In the genomic region with DNA sequence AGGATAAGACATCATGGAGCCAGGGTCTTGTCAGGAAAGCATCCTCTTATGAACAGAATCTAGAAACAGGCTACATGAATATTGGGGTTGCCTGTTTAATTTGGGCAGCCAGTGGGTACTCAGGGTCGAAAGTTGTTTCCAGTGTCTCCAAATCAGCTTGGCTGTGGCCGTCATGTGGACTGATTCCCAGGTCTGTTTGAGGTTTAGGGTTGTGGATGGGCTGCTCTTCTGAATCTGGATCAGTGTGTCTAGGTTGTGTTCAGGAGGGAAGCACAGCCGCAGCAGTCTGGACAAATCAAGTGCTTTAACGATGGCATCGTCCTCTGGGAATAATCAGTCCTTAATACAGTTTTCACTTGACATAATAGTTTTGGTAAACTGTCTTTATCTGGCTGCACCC, we compare ENCODE assay signal across 17 cellular contexts.
"Had no signal": no experiment of that assay in that cellular context is flagged by ENCODE, and none has a peak within 500 bp of the region (broad histone marks: within the 10 kb centered on the region; RNA-seq: fewer than 3 reads in every experiment).

No MANE protein-coding gene starts in this region.

- H3K36me3 ChIP-seq: neural progenitor cell, right lobe of liver, transverse colon had no signal

- H3K9ac ChIP-seq: neural progenitor cell had no signal

- H3K4me3 ChIP-seq: esophagus squamous epithelium, neural progenitor cell, pancreas, right lobe of liver, spleen, testis, transverse colon had no signal

- H2AFZ ChIP-seq: neural progenitor cell had no signal

- H3K9me3 ChIP-seq: esophagus squamous epithelium, pancreas, right lobe of liver, spleen, testis, transverse colon had no signal

- H3K27me3 ChIP-seq: esophagus squamous epithelium, neural progenitor cell, pancreas, right lobe of liver, spleen, testis, transverse colon had no signal

- ATAC-seq: effector memory CD8-positive, alpha-beta T cell; naive thymus-derived CD8-positive, alpha-beta T cell; right lobe of liver; stimulated activated memory B cell treated with anti-CD40 and anti-IgM and Interleukin-4, amounts not matched to agents 10 μg/mL and 1 μg/mL and 100 μg/mL, for 72 hours had no signal

- H3K27ac ChIP-seq: esophagus squamous epithelium, neural progenitor cell, pancreas, right lobe of liver, testis, transverse colon had no signal

- DNase-seq: cerebellar nuclear complex; effector memory CD8-positive, alpha-beta T cell; esophagus squamous epithelium; hippocampal formation; kidney glomerular epithelial cell; naive thymus-derived CD8-positive, alpha-beta T cell; nucleus accumbens; pancreas; right lobe of liver; spleen; stimulated activated CD4-positive, alpha-beta T cell treated with anti-CD3 and anti-CD28 coated beads, Interleukin-15, amount 100 ng/mL, for 24 hours; stimulated activated CD4-positive, alpha-beta T cell treated with anti-CD3 and anti-CD28 coated beads, Interleukin-1b, Interleukin-23, amount 100 ng/mL, for 48 hours; stimulated activated CD4-positive, alpha-beta T cell treated with anti-CD3 and anti-CD28 coated beads, Interleukin-4, amount 100 ng/mL, for 24 hours; testis; transverse colon had no signal

- H3K4me2 ChIP-seq: neural progenitor cell had no signal

- H3K4me1 ChIP-seq: pancreas, right lobe of liver, spleen, testis, transverse colon had no signal
